ENCODE assay signal across 8 cellular contexts in genomic region chr17:80414803-80415625, GRCh38. TPM values are rescaled to one million over a fixed set of nuclear protein-coding genes. Genes with fewer than 3 reads are reported as not detected.
DNase-seq lines count a peak whose midpoint lies in the region; ATAC-seq, FAIRE-seq and TF ChIP-seq lines count a peak whose summit lies in the region.

TSS of gene ENDOV (plus strand) at chr17:80415167. CDS start at chr17:80415195, 28 bp downstream.

- H3K27me3 ChIP-seq in lung (ENCODE audit: control insufficient read depth, insufficient read depth) = no peaks in the 10 kb centered on the region

- ATAC-seq in GM21367 (IDR thresholded peaks at IDR 0.05; ENCODE audit: unreplicated experiment) = peak; percentile 81
- ATAC-seq in lung (ENCODE audit: insufficient read depth, low FRiP score) = peak; percentile 94

- H3K36me3 ChIP-seq in lung (ENCODE audit: control insufficient read depth in 2 of 2, insufficient read depth in 2 of 2, low read length in 2 of 2) = peaks cover 0 to 5% of the 10 kb centered on the region in 2 donors

- H3K4me3 ChIP-seq in lung = peak within 1 kb of the TSS; percentile 77

- DNase-seq in CMK (ENCODE audit: low read depth) = peak; percentile 72
- peak; percentile 99 for DNase-seq in HTR-8/SVneo (ENCODE audit: insufficient read length, low spot score)
- peak; percentile 91 to 97 for DNase-seq in NOMO-1 (lab: John Stamatoyannopoulos, UW; ENCODE audit: unreplicated experiment in 2 of 2)
- peak; percentile 96 for DNase-seq in activated CD8-positive, alpha-beta memory T cell treated with anti-CD3 and anti-CD28 coated beads for 24 hours
- peak; percentile 93 for DNase-seq in effector CD4-positive, alpha-beta T cell
- peak; percentile 95 for DNase-seq in lung (ENCODE audit: low spot score)
- peak; percentile 81 to 86 (median 83) for DNase-seq in stimulated activated CD4-positive, alpha-beta T cell treated with anti-CD3 and anti-CD28 coated beads, TNF-alpha, amount 100 ng/mL, for 1 hour (ENCODE audit: low read depth in 3 of 3, low spot score in 1 of 3)

- TF ChIP-seq CTCF in lung (IDR thresholded peaks at IDR 0.05; ENCODE audit: control extremely low read depth, extremely low read depth) = no peak

- H3K27ac ChIP-seq in lung (ENCODE audit: low read depth in 1 of 2, low read length in 1 of 2) = peak within 1 kb of the TSS; percentile 89 to 92

- peaks cover 0 to 11% of the 10 kb centered on the region in 2 donors for H3K4me1 ChIP-seq in lung (ENCODE audit: control insufficient read depth in 2 of 2, insufficient read depth in 2 of 2, low read length in 2 of 2)

- peak; percentile 20 for FAIRE-seq in HTR-8/SVneo (lab: Jason Lieb, UNC)

- WGBS in lung, 2 donors = 0% methylated on average over 90 to 97 of the region's 97 CpGs

- no peaks in the 10 kb centered on the region for H3K9me3 ChIP-seq in lung (ENCODE audit: control insufficient read depth in 2 of 2, insufficient read depth in 1 of 2, low read length in 1 of 2)

RNA-seq across cellular contexts. Expression of gene ENDOV, which starts in this region (rescaled TPM):
- 10 to 100 TPM; 21.7 to 28.8 TPM for total RNA-seq in lung
- 10 to 100 TPM; 11.8 to 23.0 TPM for polyA plus RNA-seq in lung

Comparison
In these comparisons a context has a peak if more than half of its experiments do, and no peak if none do; other contexts are left out.
1. Peak in every context shown above with its lines: DNase-seq, ATAC-seq, H3K4me3 ChIP-seq and H3K27ac ChIP-seq.